Comparison of ENCODE assay signal across 11 cellular contexts in the genomic region with DNA sequence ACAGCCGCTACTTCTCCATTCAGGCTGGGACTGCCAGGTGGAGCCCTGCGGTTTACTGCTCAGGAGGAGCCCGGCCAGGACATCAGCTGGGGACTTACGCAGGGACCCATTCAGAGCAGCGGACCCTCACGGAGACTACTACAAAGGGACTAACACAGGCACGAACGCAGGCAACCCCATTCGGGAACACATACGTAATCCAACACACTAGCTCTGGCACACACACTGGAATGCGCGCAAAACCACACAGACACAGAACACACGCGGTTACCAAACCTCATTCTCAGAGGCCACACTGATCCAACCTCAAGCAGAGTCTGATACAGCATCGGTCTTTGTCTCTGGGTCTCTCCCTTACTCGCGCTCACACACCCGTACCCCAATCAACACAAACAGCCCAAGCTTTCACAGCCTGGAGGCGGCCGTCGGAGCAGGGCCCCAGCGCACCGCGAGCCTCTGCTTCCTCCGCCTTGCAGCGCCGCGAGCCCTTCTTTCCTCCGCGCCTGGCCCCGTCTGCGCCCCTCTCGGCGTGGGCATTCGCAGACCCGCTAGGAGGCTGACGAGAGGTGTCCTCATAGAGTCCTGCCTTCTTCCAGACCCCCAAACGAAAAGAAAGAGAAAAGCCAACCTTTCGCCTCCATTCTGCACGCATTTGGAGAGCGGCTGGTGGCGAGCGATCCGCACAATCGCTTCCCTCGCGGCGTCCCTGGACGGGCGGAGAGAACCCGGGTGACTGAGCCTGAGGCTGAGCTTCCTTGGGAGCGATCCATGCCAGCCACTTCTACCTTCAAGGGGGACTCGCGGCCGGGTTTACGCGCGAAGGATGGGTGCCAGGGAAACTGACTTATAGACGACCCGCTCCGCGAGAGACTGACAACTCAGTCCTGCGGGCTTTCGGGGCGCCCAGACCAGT. TPM values are rescaled to one million over a fixed set of nuclear protein-coding genes. Genes with fewer than 3 reads are reported as not detected.
DNase-seq lines count a peak whose midpoint lies in the region; ATAC-seq and TF ChIP-seq lines count a peak whose summit lies in the region.
"Had no signal": no experiment of that assay in that cellular context is flagged by ENCODE, and none has a peak within 500 bp of the region (broad histone marks: within the 10 kb centered on the region; RNA-seq: fewer than 3 reads in every experiment).

No MANE protein-coding gene starts in this region.

- peaks cover 63% of the 10 kb centered on the region for H3K4me1 Mint-ChIP-seq in endothelial cell (ENCODE audit: unreplicated experiment)
- peaks cover 47% of the 10 kb centered on the region for H3K4me1 Mint-ChIP-seq in stimulated activated effector memory CD8-positive, alpha-beta T cell treated with anti-CD3 and anti-CD28 coated beads, Interleukin-12 subunit alpha, Interleukin-12 subunit beta, amount 100 ng/mL, for 72 hours

- peak overlapping the region; percentile 85 for H3K4me3 Mint-ChIP-seq in endothelial cell (ENCODE audit: unreplicated experiment)
- H3K4me3 Mint-ChIP-seq in stimulated activated effector memory CD8-positive, alpha-beta T cell treated with anti-CD3 and anti-CD28 coated beads, Interleukin-12 subunit alpha, Interleukin-12 subunit beta, amount 100 ng/mL, for 72 hours, result peak overlapping the region; percentile 61

- peaks cover 46% of the 10 kb centered on the region for H3K27me3 Mint-ChIP-seq in endothelial cell (ENCODE audit: unreplicated experiment)

- peaks cover 14% of the 10 kb centered on the region for H3K36me3 Mint-ChIP-seq in endothelial cell (ENCODE audit: low read depth, unreplicated experiment)
- H3K36me3 Mint-ChIP-seq in stimulated activated effector memory CD8-positive, alpha-beta T cell treated with anti-CD3 and anti-CD28 coated beads, Interleukin-12 subunit alpha, Interleukin-12 subunit beta, amount 100 ng/mL, for 72 hours, result peaks cover 20% of the 10 kb centered on the region
- H3K36me3 Mint-ChIP-seq: CD4-positive, CD25-positive, alpha-beta regulatory T cell had no signal

- ATAC-seq in stimulated activated effector memory CD8-positive, alpha-beta T cell treated with anti-CD3 and anti-CD28 coated beads, Interleukin-12 subunit alpha, Interleukin-12 subunit beta, amount 100 ng/mL, for 72 hours, result no peak

- H3K9me3 Mint-ChIP-seq in endothelial cell (ENCODE audit: unreplicated experiment), result no peaks in the 10 kb centered on the region
- no peaks in the 10 kb centered on the region for H3K9me3 Mint-ChIP-seq in stimulated activated effector memory CD8-positive, alpha-beta T cell treated with anti-CD3 and anti-CD28 coated beads, Interleukin-12 subunit alpha, Interleukin-12 subunit beta, amount 100 ng/mL, for 72 hours

- no peak overlapping the region for H3K27ac Mint-ChIP-seq in endothelial cell (ENCODE audit: unreplicated experiment)
- no peak overlapping the region for H3K27ac Mint-ChIP-seq in stimulated activated effector memory CD8-positive, alpha-beta T cell treated with anti-CD3 and anti-CD28 coated beads, Interleukin-12 subunit alpha, Interleukin-12 subunit beta, amount 100 ng/mL, for 72 hours

- DNase-seq in activated CD8-positive, alpha-beta memory T cell treated with anti-CD3 and anti-CD28 coated beads for 24 hours, result peak; percentile 61
- DNase-seq in activated CD8-positive, alpha-beta memory T cell treated with anti-CD3 and anti-CD28 coated beads, Interleukin-2, amount 50 U/mL, for 4 hours, result no peak
- DNase-seq in RPMI8226 (peak; percentile 36), endothelial cell (ENCODE audit: low spot score) (peak; percentile 25), SKM-1 (lab: John Stamatoyannopoulos, UW; ENCODE audit: unreplicated experiment) (no peak), NCI-H2029 (lab: John Stamatoyannopoulos, UW) (no peak), iPS-NIHi7 (ENCODE audit: extremely low spot score) (no peak)
- DNase-seq in stimulated activated effector memory CD8-positive, alpha-beta T cell treated with anti-CD3 and anti-CD28 coated beads, Interleukin-12 subunit alpha, Interleukin-12 subunit beta, amount 100 ng/mL, for 72 hours (ENCODE audit: low spot score in 2 of 2), result peak in 1 of 2 donors; percentile 58
- DNase-seq: CD4-positive, CD25-positive, alpha-beta regulatory T cell had no signal

- no peak for TF ChIP-seq CTCF in endothelial cell (IDR thresholded peaks at IDR 0.05; ENCODE audit: unreplicated experiment)

RNA-seq across cellular contexts. Expression of a gene that starts 1.0 kb away (rescaled TPM):
- total RNA-seq in endothelial cell (ENCODE audit: unreplicated experiment), result 3.4 TPM
- total RNA-seq: ascending aorta; CD4-positive, CD25-positive, alpha-beta regulatory T cell; SK-MEL-5 had no signal

RNA-seq across cellular contexts. Expression of a gene that starts 24.9 kb away (rescaled TPM):
- 17.3 TPM for total RNA-seq in endothelial cell (ENCODE audit: unreplicated experiment)

Comparison
In these comparisons a context has a peak if more than half of its experiments do, and no peak if none do; other contexts are left out.
1. DNase-seq: peak in activated CD8-positive, alpha-beta memory T cell treated with anti-CD3 and anti-CD28 coated beads for 24 hours (single experiment), RPMI8226 (single experiment) and endothelial cell (single experiment); none in activated CD8-positive, alpha-beta memory T cell treated with anti-CD3 and anti-CD28 coated beads, Interleukin-2, amount 50 U/mL, for 4 hours (single experiment), SKM-1 (single experiment), NCI-H2029 (single experiment) and iPS-NIHi7 (single experiment).